1 cellular context compared by ENCODE assay signal in genomic region chr5:87030699-87031098, GRCh38.
TF ChIP-seq lines count a peak whose summit lies in the region.

No MANE protein-coding gene starts in this region.

TF ChIP-seq in WTC11, 78 proteins besides CTCF, POLR2A, EP300 and RAD21 (continued from another document):
- no peak for TF ChIP-seq ZBTB43 (CRISPR knock-in tag; IDR thresholded peaks at IDR 0.05)
- no peak for TF ChIP-seq ZMAT4 (CRISPR knock-in tag; IDR thresholded peaks at IDR 0.05)
